19 cellular contexts compared by ENCODE assay signal in genomic region chr3:184693011-184693975, GRCh38. TPM values are rescaled to one million over a fixed set of nuclear protein-coding genes. Genes with fewer than 3 reads are reported as not detected.
DNase-seq lines count a peak whose midpoint lies in the region; ATAC-seq, FAIRE-seq and TF ChIP-seq lines count a peak whose summit lies in the region.
"Had no signal": no experiment of that assay in that cellular context is flagged by ENCODE, and none has a peak within 500 bp of the region (broad histone marks: within the 10 kb centered on the region; RNA-seq: fewer than 3 reads in every experiment).

No MANE protein-coding gene starts in this region.

- H3K4me3 Mint-ChIP-seq in chondrocyte (ENCODE audit: unreplicated experiment) (no peak overlapping the region), neural crest cell (no peak overlapping the region)
- no peak overlapping the region for H3K4me3 Mint-ChIP-seq in activated naive CD4-positive, alpha-beta T cell treated with anti-CD3 and anti-CD28 coated beads, Interleukin-2, amount 10 ng/mL, durations not matched to agents 7 days and 5 days
- H3K4me3 Mint-ChIP-seq: activated naive CD8-positive, alpha-beta T cell treated with anti-CD3 and anti-CD28 coated beads, Interleukin-2, amount 10 ng/mL, durations not matched to agents 7 days and 5 days; T-helper 1 cell treated with Interleukin-12 subunit alpha and Interleukin-12 subunit beta and Interleukin-4 antibody, amounts not matched to agents 30 μg/mL and 1 μg/mL, for 36 hours had no signal

- H3K4me1 ChIP-seq in tibial artery (peaks cover 0 to 27% (median 17%) of the 10 kb centered on the region in 4 donors), gastroesophageal sphincter (peaks cover 0 to 59% (median 8%) of the 10 kb centered on the region in 3 donors)

- H3K27me3 Mint-ChIP-seq in chondrocyte (ENCODE audit: low read depth), result no peaks in the 10 kb centered on the region
- peaks cover 5% of the 10 kb centered on the region for H3K27me3 Mint-ChIP-seq in neural crest cell (ENCODE audit: low read depth)
- H3K27me3 Mint-ChIP-seq in activated naive CD4-positive, alpha-beta T cell treated with anti-CD3 and anti-CD28 coated beads, Interleukin-2, amount 10 ng/mL, durations not matched to agents 7 days and 5 days, result peaks cover 48% of the 10 kb centered on the region

- no peak for FAIRE-seq in frontal cortex (lab: Jason Lieb, UNC)
- FAIRE-seq: RCC 7860 had no signal

- H3K36me3 ChIP-seq in tibial artery (no peaks in the 10 kb centered on the region), gastroesophageal sphincter (no peaks in the 10 kb centered on the region)

- ATAC-seq in gastroesophageal sphincter, result no peak

- intact Hi-C loops in tibial artery (cut with DNase I; ENCODE audit: low total_unique reads), result no loop called here

- 61 to 86% methylated on average over 10 to 15 of the region's 16 CpGs for WGBS in gastroesophageal sphincter (ENCODE audit: low coverage in 1 of 2), 2 donors

- H3K27me3 ChIP-seq in AG04450 (ENCODE audit: control insufficient read depth, insufficient read depth, low read length), result peaks cover 4% of the 10 kb centered on the region
- no peaks in the 10 kb centered on the region for H3K27me3 ChIP-seq in tibial artery
- no peaks in the 10 kb centered on the region for H3K27me3 ChIP-seq in gastroesophageal sphincter

- H3K27ac Mint-ChIP-seq in chondrocyte (ENCODE audit: unreplicated experiment) (peak overlapping the region; percentile 53), neural crest cell (ENCODE audit: unreplicated experiment) (peak overlapping the region; percentile 40)
- no peak overlapping the region for H3K27ac Mint-ChIP-seq in activated naive CD4-positive, alpha-beta T cell treated with anti-CD3 and anti-CD28 coated beads, Interleukin-2, amount 10 ng/mL, durations not matched to agents 7 days and 5 days
- H3K27ac Mint-ChIP-seq: activated naive CD8-positive, alpha-beta T cell treated with anti-CD3 and anti-CD28 coated beads, Interleukin-2, amount 10 ng/mL, durations not matched to agents 7 days and 5 days; T-helper 1 cell treated with Interleukin-12 subunit alpha and Interleukin-12 subunit beta and Interleukin-4 antibody, amounts not matched to agents 30 μg/mL and 1 μg/mL, for 36 hours had no signal

- TF ChIP-seq CTCF in AG04450 (IDR thresholded peaks at IDR 0.05; ENCODE audit: low read depth, low read length), result peak; percentile 19; the same call in 1 of the 2 replicates
- TF ChIP-seq CTCF in chondrocyte (IDR thresholded peaks at IDR 0.05), result peak; percentile 27
- no peak for TF ChIP-seq CTCF in neural crest cell (conservative IDR thresholded peaks at IDR 0.05)
- no peak for TF ChIP-seq CTCF in tibial artery (IDR thresholded peaks at IDR 0.05)
- no peak for TF ChIP-seq CTCF in gastroesophageal sphincter (IDR thresholded peaks at IDR 0.05)

- H3K9me3 Mint-ChIP-seq in chondrocyte (ENCODE audit: low read depth), result no peaks in the 10 kb centered on the region
- no peaks in the 10 kb centered on the region for H3K9me3 Mint-ChIP-seq in neural crest cell
- no peaks in the 10 kb centered on the region for H3K9me3 Mint-ChIP-seq in activated naive CD4-positive, alpha-beta T cell treated with anti-CD3 and anti-CD28 coated beads, Interleukin-2, amount 10 ng/mL, durations not matched to agents 7 days and 5 days
- H3K9me3 Mint-ChIP-seq: activated naive CD8-positive, alpha-beta T cell treated with anti-CD3 and anti-CD28 coated beads, Interleukin-2, amount 10 ng/mL, durations not matched to agents 7 days and 5 days; T-helper 1 cell treated with Interleukin-12 subunit alpha and Interleukin-12 subunit beta and Interleukin-4 antibody, amounts not matched to agents 30 μg/mL and 1 μg/mL, for 36 hours had no signal

- no peak overlapping the region for H3K27ac ChIP-seq in AG04450 (ENCODE audit: low read depth, low read length)
- no peak overlapping the region for H3K27ac ChIP-seq in tibial artery
- peak overlapping the region in 1 of 4 donors; percentile 19 for H3K27ac ChIP-seq in gastroesophageal sphincter
- H3K27ac ChIP-seq: epithelial cell of prostate had no signal

- H3K36me3 Mint-ChIP-seq in chondrocyte (ENCODE audit: low read depth) (no peaks in the 10 kb centered on the region), neural crest cell (ENCODE audit: low read depth) (no peaks in the 10 kb centered on the region)
- no peaks in the 10 kb centered on the region for H3K36me3 Mint-ChIP-seq in activated naive CD4-positive, alpha-beta T cell treated with anti-CD3 and anti-CD28 coated beads, Interleukin-2, amount 10 ng/mL, durations not matched to agents 7 days and 5 days
- H3K36me3 Mint-ChIP-seq: activated naive CD8-positive, alpha-beta T cell treated with anti-CD3 and anti-CD28 coated beads, Interleukin-2, amount 10 ng/mL, durations not matched to agents 7 days and 5 days; naive B cell had no signal

- CTCF ChIA-PET in AG04450 (lab: Charles Lee), result interaction anchor here (0.9 kb wide), 1 partner anchor 132 kb away, joined by 4 read pairs; the partner anchor contains the start of gene EPHB3
- CTCF ChIA-PET in activated naive CD4-positive, alpha-beta T cell treated with anti-CD3 and anti-CD28 coated beads, Interleukin-2, amount 10 ng/mL, durations not matched to agents 7 days and 5 days (lab: Charles Lee), result interaction anchor here (1.6 kb wide), 1 partner anchor 33 kb away, joined by 4 read pairs; no protein-coding TSS in a partner anchor

- POLR2A ChIA-PET in AG04450 (lab: Yijun Ruan, JAX), result interaction anchor here (1.0 to 2.4 kb wide), 3 partner anchors 18 to 132 kb away, joined by 3 to 10 read pairs (median 5); partner anchors contain the start of genes EPHB3 and MAGEF1

- TF ChIP-seq POLR2A in gastroesophageal sphincter (IDR thresholded peaks at IDR 0.05), result no peak

- no peaks in the 10 kb centered on the region for H3K9me3 ChIP-seq in AG04450 (ENCODE audit: control insufficient read depth, insufficient read depth, low read length)
- H3K9me3 ChIP-seq in tibial artery, result no peaks in the 10 kb centered on the region
- no peaks in the 10 kb centered on the region for H3K9me3 ChIP-seq in gastroesophageal sphincter

- H3K4me1 Mint-ChIP-seq in chondrocyte (ENCODE audit: low read depth) (peaks cover 73% of the 10 kb centered on the region), neural crest cell (peaks cover 41% of the 10 kb centered on the region)
- H3K4me1 Mint-ChIP-seq in activated naive CD4-positive, alpha-beta T cell treated with anti-CD3 and anti-CD28 coated beads, Interleukin-2, amount 10 ng/mL, durations not matched to agents 7 days and 5 days, result no peaks in the 10 kb centered on the region
- H3K4me1 Mint-ChIP-seq: activated naive CD8-positive, alpha-beta T cell treated with anti-CD3 and anti-CD28 coated beads, Interleukin-2, amount 10 ng/mL, durations not matched to agents 7 days and 5 days had no signal

- DNase-seq in AG04450 (ENCODE audit: low read depth, low spot score), result no peak
- peak; percentile 18 for DNase-seq in NCI-H1694 treated with DMSO at 0.1 percent for 48 hours (lab: John Stamatoyannopoulos, UW)
- no peak for DNase-seq in chondrocyte (ENCODE audit: low spot score)
- no peak for DNase-seq in neural crest cell (ENCODE audit: low read depth, low spot score)
- DNase-seq in tibial artery, result no peak
- DNase-seq in frontal cortex (ENCODE audit: low spot score in 2 of 2), result no peak
- DNase-seq in activated naive CD4-positive, alpha-beta T cell treated with anti-CD3 and anti-CD28 coated beads, Interleukin-2, amount 10 ng/mL, durations not matched to agents 7 days and 5 days, result no peak
- DNase-seq: activated CD4-positive, alpha-beta T cell treated with anti-CD3 and anti-CD28 coated beads for 1 hour; activated naive CD8-positive, alpha-beta T cell treated with anti-CD3 and anti-CD28 coated beads, Interleukin-2, amount 10 ng/mL, durations not matched to agents 7 days and 5 days; cerebellar nuclear complex; naive B cell; NCI-H1092; NCI-H510A; stimulated activated naive CD4-positive, alpha-beta T cell had no signal

- TF ChIP-seq EP300 in gastroesophageal sphincter (IDR thresholded peaks at IDR 0.05), result no peak

- H3K4me3 ChIP-seq in AG04450 (ENCODE audit: low read depth, low read length) (no peak overlapping the region), tibial artery (no peak overlapping the region), gastroesophageal sphincter (no peak overlapping the region)
- H3K4me3 ChIP-seq: skin epidermis had no signal

RNA-seq across cellular contexts. Expression of gene MAGEF1, which starts 18.6 kb away (rescaled TPM):
- 19.8 and 23.4 TPM in 2 replicates for polyA plus RNA-seq in AG04450 (2011; rRNA removed)
- polyA minus RNA-seq in AG04450 (2011; rRNA and poly(A)+ RNA removed), result 8.0 and 10.8 TPM in 2 replicates
- total RNA-seq in chondrocyte (35.0 to 37.8 TPM (median 36.1 TPM) in 3 replicates), neural crest cell (76.3 and 80.3 TPM in 2 replicates), gastroesophageal sphincter (10 to 100 TPM; 36.9 to 47.8 (median 41.9) TPM), frontal cortex (46.9 TPM)

Comparison
In these comparisons a context has a peak if more than half of its experiments do, and no peak if none do; other contexts are left out.
1. CTCF ChIP-seq: peak in AG04450 (single experiment) and chondrocyte (single experiment); none in neural crest cell (single experiment), tibial artery (0 of 2) and gastroesophageal sphincter (0 of 4).